ENCODE assay signal across 22 cellular contexts in the genomic region with DNA sequence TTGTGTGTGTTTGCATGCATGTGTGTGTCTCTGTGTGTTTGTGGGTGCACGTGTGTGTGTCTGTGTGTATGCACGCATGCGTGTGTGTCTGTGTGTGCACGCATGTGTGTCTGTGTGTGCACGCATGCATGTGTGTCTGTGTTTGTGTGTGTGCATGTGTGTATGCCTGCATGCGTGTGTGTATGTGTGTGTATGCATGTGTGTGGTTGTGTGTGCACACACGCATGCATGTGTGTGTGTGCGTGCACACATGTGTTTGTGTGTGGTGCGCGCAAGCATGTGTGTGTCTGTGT.
"Had no signal": no experiment of that assay in that cellular context is flagged by ENCODE, and none has a peak within 500 bp of the region (broad histone marks: within the 10 kb centered on the region; RNA-seq: fewer than 3 reads in every experiment).

No MANE protein-coding gene starts in this region.

- H3K9ac ChIP-seq: parathyroid adenoma had no signal

- H3K27ac ChIP-seq: gastrocnemius medialis, parathyroid adenoma, psoas muscle, suprapubic skin, tibial artery, VCaP had no signal

- H3K79me2 ChIP-seq: parathyroid adenoma had no signal

- H3K27me3 ChIP-seq: gastrocnemius medialis, suprapubic skin, tibial artery had no signal

- H3K4me1 ChIP-seq: gastrocnemius medialis, parathyroid adenoma, psoas muscle, suprapubic skin, tibial artery had no signal

- H3K36me3 ChIP-seq: gastrocnemius medialis, suprapubic skin, tibial artery had no signal

- FAIRE-seq: colon, islet of Langerhans, TTC549 had no signal

- H3K4me3 ChIP-seq: gastrocnemius medialis, psoas muscle, suprapubic skin, tibial artery had no signal

- ATAC-seq: activated CD4-positive, CD25-positive, alpha-beta regulatory T cell treated with anti-CD3 and anti-CD28 coated beads, Interleukin-2, amount 50 U/mL, for 24 hours; gastrocnemius medialis; left ventricle myocardium superior; psoas muscle had no signal

- H2AFZ ChIP-seq: parathyroid adenoma had no signal

- DNase-seq: activated effector memory CD4-positive, alpha-beta T cell treated with Interleukin-2 at 50 U/mL for 16 hours; activated naive CD4-positive, alpha-beta T cell treated with Interleukin-2 at 50 U/mL for 16 hours; anterior cingulate cortex; effector memory CD4-positive, alpha-beta T cell; gastrocnemius medialis; glutamatergic neuron; left ventricle myocardium superior; naive B cell; nephron progenitor cell; nucleus accumbens; psoas muscle; stimulated activated CD4-positive, alpha-beta T cell treated with anti-CD3 and anti-CD28 coated beads, Interleukin-15, amount 100 ng/mL, for 24 hours; stimulated activated naive CD4-positive, alpha-beta T cell; T-helper 9 cell; tibial artery had no signal

- H3K9me3 ChIP-seq: gastrocnemius medialis, suprapubic skin had no signal
